1 cellular context compared by ENCODE assay signal in genomic region chr2:120675460-120676130, GRCh38.
TF ChIP-seq lines count a peak whose summit lies in the region.

No MANE protein-coding gene starts in this region.

TF ChIP-seq in HepG2, 621 proteins besides CTCF, POLR2A, EP300 and RAD21 (continued from another document and continues in another):
- TF ChIP-seq KIAA2018 (CRISPR knock-in tag; IDR thresholded peaks at IDR 0.05; ENCODE audit: borderline replicate concordance) = no peak
- peak; percentile 31; the same call in 1 of the 2 replicates for TF ChIP-seq ZNF768 (CRISPR knock-in tag; IDR thresholded peaks at IDR 0.05)
- TF ChIP-seq FOXJ3 (CRISPR knock-in tag; IDR thresholded peaks at IDR 0.05; ENCODE audit: borderline replicate concordance) = no peak
- TF ChIP-seq ZNF781 (CRISPR knock-in tag; IDR thresholded peaks at IDR 0.05; ENCODE audit: borderline replicate concordance, not compliant biosample characterization) = no peak
- TF ChIP-seq HMG20A (CRISPR knock-in tag; IDR thresholded peaks at IDR 0.05; ENCODE audit: borderline replicate concordance) = no peak
- TF ChIP-seq HIC2 (CRISPR knock-in tag; IDR thresholded peaks at IDR 0.05; ENCODE audit: low read depth) = peak; percentile 17; the same call in 1 of the 2 replicates
- TF ChIP-seq ZIK1 (CRISPR knock-in tag; IDR thresholded peaks at IDR 0.05; ENCODE audit: borderline replicate concordance, low read depth) = no peak
- no peak for TF ChIP-seq ZNF512 (CRISPR knock-in tag; IDR thresholded peaks at IDR 0.05)
- no peak for TF ChIP-seq GATAD1 (CRISPR knock-in tag; IDR thresholded peaks at IDR 0.05)
- TF ChIP-seq SOX5 (CRISPR knock-in tag; IDR thresholded peaks at IDR 0.05; ENCODE audit: borderline replicate concordance) = no peak
- TF ChIP-seq TCF7L2 (IDR thresholded peaks at IDR 0.05; ENCODE audit: low read depth, low read length) = no peak
- TF ChIP-seq KLF11 (CRISPR knock-in tag; IDR thresholded peaks at IDR 0.05) = no peak
- TF ChIP-seq RFXANK (CRISPR knock-in tag; IDR thresholded peaks at IDR 0.05) = no peak
- no peak for TF ChIP-seq ZBTB42 (CRISPR knock-in tag; IDR thresholded peaks at IDR 0.05)
- TF ChIP-seq CCAR2 (optimal IDR thresholded peaks at IDR 0.05; ENCODE audit: low read depth, low read length) = no peak
- TF ChIP-seq RBM39 (IDR thresholded peaks at IDR 0.05; ENCODE audit: low read depth, low read length, poor library complexity, severe bottlenecking) = no peak
- no peak for TF ChIP-seq ZNF609 (CRISPR knock-in tag; IDR thresholded peaks at IDR 0.05; ENCODE audit: borderline replicate concordance)
- no peak; the same call in 1 of the 2 replicates for TF ChIP-seq ETV5 (CRISPR knock-in tag; IDR thresholded peaks at IDR 0.05; ENCODE audit: borderline replicate concordance)
- no peak for TF ChIP-seq ZNF652 (CRISPR knock-in tag; IDR thresholded peaks at IDR 0.05; ENCODE audit: borderline replicate concordance, low read depth)
- TF ChIP-seq ZEB1 (IDR thresholded peaks at IDR 0.05; ENCODE audit: insufficient replicate concordance, low read depth) = no peak
- TF ChIP-seq HOXA3 (CRISPR knock-in tag; IDR thresholded peaks at IDR 0.05) = peak; percentile 60
- TF ChIP-seq JUN (CRISPR knock-in tag; IDR thresholded peaks at IDR 0.05) = no peak
- no peak; the same call in 1 of the 2 replicates for TF ChIP-seq ZFP90 (CRISPR knock-in tag; IDR thresholded peaks at IDR 0.05; ENCODE audit: borderline replicate concordance)
- no peak for TF ChIP-seq SOX6 (IDR thresholded peaks at IDR 0.05)
- TF ChIP-seq SOX6 (CRISPR knock-in tag; IDR thresholded peaks at IDR 0.05) = 0 out of 2 replicates have a peak, but pooled peaks have one; percentile 15
- TF ChIP-seq KDM2A (CRISPR knock-in tag; IDR thresholded peaks at IDR 0.05; ENCODE audit: borderline replicate concordance, low read depth) = no peak; the same call in 1 of the 2 replicates
- TF ChIP-seq TBX2 (CRISPR knock-in tag; IDR thresholded peaks at IDR 0.05; ENCODE audit: borderline replicate concordance) = no peak
- TF ChIP-seq ZNF496 (CRISPR knock-in tag; IDR thresholded peaks at IDR 0.05; ENCODE audit: insufficient replicate concordance) = no peak
- TF ChIP-seq ZNF354B (CRISPR knock-in tag; IDR thresholded peaks at IDR 0.05) = no peak
- TF ChIP-seq HNF4G (IDR thresholded peaks at IDR 0.05; ENCODE audit: borderline replicate concordance, low read depth, low read length) = no peak
- TF ChIP-seq HNF4G (CRISPR knock-in tag; IDR thresholded peaks at IDR 0.05; ENCODE audit: borderline replicate concordance, low read depth) = no peak
- TF ChIP-seq ZFP91 (CRISPR knock-in tag; IDR thresholded peaks at IDR 0.05; ENCODE audit: borderline replicate concordance) = no peak; the same call in 1 of the 2 replicates
- no peak for TF ChIP-seq KLF15 (CRISPR knock-in tag; IDR thresholded peaks at IDR 0.05; ENCODE audit: borderline replicate concordance)
- TF ChIP-seq SP4 (CRISPR knock-in tag; IDR thresholded peaks at IDR 0.05) = no peak
- TF ChIP-seq RNF2 (conservative IDR thresholded peaks at IDR 0.05; ENCODE audit: low read depth) = 0 out of 2 replicates have a peak, but pooled peaks have one; percentile 36
- no peak for TF ChIP-seq ZNF773 (CRISPR knock-in tag; IDR thresholded peaks at IDR 0.05; ENCODE audit: borderline replicate concordance)
- TF ChIP-seq NONO (IDR thresholded peaks at IDR 0.05) = no peak
- TF ChIP-seq NONO (CRISPR knock-in tag; conservative IDR thresholded peaks at IDR 0.05) = no peak
- no peak for TF ChIP-seq ZNF749 (CRISPR knock-in tag; IDR thresholded peaks at IDR 0.05; ENCODE audit: borderline replicate concordance)
- TF ChIP-seq TRIM22 (IDR thresholded peaks at IDR 0.05) = no peak
- no peak for TF ChIP-seq ELK4 (CRISPR knock-in tag; IDR thresholded peaks at IDR 0.05; ENCODE audit: borderline replicate concordance)
- peak; percentile 5 for TF ChIP-seq TEAD3 (CRISPR knock-in tag; optimal IDR thresholded peaks at IDR 0.05; ENCODE audit: borderline replicate concordance)
- TF ChIP-seq RFXAP (CRISPR knock-in tag; IDR thresholded peaks at IDR 0.05; ENCODE audit: borderline replicate concordance) = no peak
- no peak for TF ChIP-seq TAF15 (IDR thresholded peaks at IDR 0.05; ENCODE audit: low read depth, low read length, poor library complexity, severe bottlenecking)
